14 cellular contexts compared by ENCODE assay signal in the genomic region with DNA sequence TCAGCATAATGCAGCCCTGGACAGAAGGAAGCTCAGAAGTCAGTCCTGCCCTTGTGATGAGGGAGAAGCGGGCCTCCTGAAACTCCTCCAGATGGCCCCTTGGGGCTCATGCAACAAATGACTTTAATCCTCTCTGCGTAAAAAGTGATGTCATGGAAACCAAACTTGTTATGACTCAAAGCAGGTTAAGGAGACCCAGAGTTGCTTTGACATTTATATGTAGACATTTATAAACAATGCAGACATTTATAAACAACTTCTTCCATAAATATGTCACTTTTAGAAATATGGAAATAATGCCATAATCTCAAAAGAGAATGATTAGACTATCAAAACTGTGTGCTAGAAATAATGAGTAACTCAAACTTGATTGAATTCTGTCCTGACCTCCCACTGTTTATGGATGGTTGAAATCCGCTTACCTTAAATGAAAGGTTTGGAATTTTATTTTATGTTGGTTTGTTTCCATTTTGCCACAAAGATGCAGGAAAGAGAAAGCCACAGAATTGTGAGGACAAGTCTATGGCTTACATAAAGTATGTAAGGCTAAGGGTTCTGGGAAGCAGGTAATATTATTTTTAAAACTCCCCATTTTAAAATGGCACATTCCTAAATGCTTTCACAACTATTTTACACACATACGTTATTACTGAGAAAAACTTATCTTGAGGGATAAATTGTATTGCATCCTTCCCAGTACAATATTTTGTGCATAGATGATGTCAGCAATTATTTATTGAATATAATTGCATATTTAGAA.
DNase-seq lines count a peak whose midpoint lies in the region; ATAC-seq and TF ChIP-seq lines count a peak whose summit lies in the region.
"Had no signal": no experiment of that assay in that cellular context is flagged by ENCODE, and none has a peak within 500 bp of the region (broad histone marks: within the 10 kb centered on the region; RNA-seq: fewer than 3 reads in every experiment).

No MANE protein-coding gene starts in this region.

- no peaks in the 10 kb centered on the region for H3K9me3 Mint-ChIP-seq in stimulated activated effector memory CD8-positive, alpha-beta T cell treated with anti-CD3 and anti-CD28 coated beads, Interleukin-12 subunit alpha, Interleukin-12 subunit beta, amount 100 ng/mL, for 72 hours
- H3K9me3 Mint-ChIP-seq: activated CD4-positive, alpha-beta memory T cell treated with anti-CD3 and anti-CD28 coated beads for 36 hours; central memory CD8-positive, alpha-beta T cell; T-helper 1 cell treated with Interleukin-12 subunit alpha and Interleukin-12 subunit beta and Interleukin-4 antibody, amounts not matched to agents 30 μg/mL and 1 μg/mL, for 36 hours had no signal

- H3K27ac Mint-ChIP-seq in stimulated activated effector memory CD8-positive, alpha-beta T cell treated with anti-CD3 and anti-CD28 coated beads, Interleukin-12 subunit alpha, Interleukin-12 subunit beta, amount 100 ng/mL, for 72 hours = no peak overlapping the region
- H3K27ac Mint-ChIP-seq: activated CD4-positive, alpha-beta memory T cell treated with anti-CD3 and anti-CD28 coated beads for 36 hours; T-helper 1 cell treated with Interleukin-12 subunit alpha and Interleukin-12 subunit beta and Interleukin-4 antibody, amounts not matched to agents 30 μg/mL and 1 μg/mL, for 36 hours had no signal

- DNase-seq in NCI-H526 (lab: John Stamatoyannopoulos, UW) (peak; percentile 56 to 78), fibroblast of pulmonary artery (ENCODE audit: low read depth) (peak; percentile 79), NCI-H226 (no peak), GM03348 (ENCODE audit: low spot score) (no peak)
- no peak for DNase-seq in stimulated activated effector memory CD8-positive, alpha-beta T cell treated with anti-CD3 and anti-CD28 coated beads, Interleukin-12 subunit alpha, Interleukin-12 subunit beta, amount 100 ng/mL, for 72 hours (ENCODE audit: low spot score in 2 of 2)
- DNase-seq: activated CD4-positive, alpha-beta memory T cell treated with anti-CD3 and anti-CD28 coated beads for 36 hours; activated gamma-delta T cell treated with Interleukin-2 at 50 U/mL for 16 hours; KBM-7; NCI-H2081 had no signal

- no peak overlapping the region for H3K4me3 ChIP-seq in fibroblast of pulmonary artery (replicated peaks; ENCODE audit: low read depth, low read length)

- ATAC-seq in HG03280 (IDR thresholded peaks at IDR 0.05; ENCODE audit: unreplicated experiment) (peak; percentile 39), HG02610 (IDR thresholded peaks at IDR 0.05; ENCODE audit: unreplicated experiment) (no peak)
- peak; percentile 63 for ATAC-seq in stimulated activated effector memory CD8-positive, alpha-beta T cell treated with anti-CD3 and anti-CD28 coated beads, Interleukin-12 subunit alpha, Interleukin-12 subunit beta, amount 100 ng/mL, for 72 hours
- ATAC-seq: Panc1 had no signal

- no peak for TF ChIP-seq CTCF in fibroblast of pulmonary artery (IDR thresholded peaks at IDR 0.05; ENCODE audit: low read length, missing control alignments)

- no peak overlapping the region for H3K4me3 Mint-ChIP-seq in stimulated activated effector memory CD8-positive, alpha-beta T cell treated with anti-CD3 and anti-CD28 coated beads, Interleukin-12 subunit alpha, Interleukin-12 subunit beta, amount 100 ng/mL, for 72 hours
- H3K4me3 Mint-ChIP-seq: activated CD4-positive, alpha-beta memory T cell treated with anti-CD3 and anti-CD28 coated beads for 36 hours; central memory CD8-positive, alpha-beta T cell; T-helper 1 cell treated with Interleukin-12 subunit alpha and Interleukin-12 subunit beta and Interleukin-4 antibody, amounts not matched to agents 30 μg/mL and 1 μg/mL, for 36 hours had no signal

- H3K36me3 Mint-ChIP-seq in stimulated activated effector memory CD8-positive, alpha-beta T cell treated with anti-CD3 and anti-CD28 coated beads, Interleukin-12 subunit alpha, Interleukin-12 subunit beta, amount 100 ng/mL, for 72 hours = no peaks in the 10 kb centered on the region
- H3K36me3 Mint-ChIP-seq: activated CD4-positive, alpha-beta memory T cell treated with anti-CD3 and anti-CD28 coated beads for 36 hours had no signal

- H3K4me1 Mint-ChIP-seq in stimulated activated effector memory CD8-positive, alpha-beta T cell treated with anti-CD3 and anti-CD28 coated beads, Interleukin-12 subunit alpha, Interleukin-12 subunit beta, amount 100 ng/mL, for 72 hours = peaks cover 32% of the 10 kb centered on the region
- H3K4me1 Mint-ChIP-seq: central memory CD8-positive, alpha-beta T cell had no signal

Comparison
In these comparisons a context has a peak if more than half of its experiments do, and no peak if none do; other contexts are left out.
1. DNase-seq: peak in NCI-H526 (2 of 2) and fibroblast of pulmonary artery (single experiment); none in stimulated activated effector memory CD8-positive, alpha-beta T cell treated with anti-CD3 and anti-CD28 coated beads, Interleukin-12 subunit alpha, Interleukin-12 subunit beta, amount 100 ng/mL, for 72 hours (0 of 2), NCI-H226 (single experiment) and GM03348 (single experiment).